ENCODE assay signal across 32 cellular contexts in the genomic region with DNA sequence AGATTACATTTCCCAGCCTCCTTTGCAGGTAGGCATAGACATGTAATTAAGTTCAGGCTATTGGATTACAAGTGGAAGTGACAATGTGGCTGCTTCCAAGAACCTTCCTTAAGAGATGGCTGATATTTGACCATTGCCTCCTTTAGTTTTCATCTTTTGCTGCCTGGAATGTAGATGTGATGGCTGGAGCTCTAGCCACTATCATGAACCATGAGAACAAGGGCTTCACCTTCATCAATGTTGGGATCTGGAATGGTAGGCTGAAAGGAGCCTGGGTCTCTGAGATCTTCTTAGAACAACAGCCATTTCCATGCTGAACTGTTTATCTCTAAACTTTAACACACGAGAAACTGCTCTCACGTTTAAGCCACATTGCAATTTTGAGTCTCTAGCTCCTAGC.
"Had no signal": no experiment of that assay in that cellular context is flagged by ENCODE, and none has a peak within 500 bp of the region (broad histone marks: within the 10 kb centered on the region; RNA-seq: fewer than 3 reads in every experiment).

No MANE protein-coding gene starts in this region.

- H3K4me1 Mint-ChIP-seq: activated B cell treated with CpG ODN at 0.5 μM for 24 hours; activated T-helper 17 cell treated with anti-CD3 and anti-CD28 coated beads, Interleukin-2, amount 50 U/mL, for 72 hours had no signal

- H3K4me3 Mint-ChIP-seq: activated B cell treated with CpG ODN at 0.5 μM for 24 hours; activated CD8-positive, alpha-beta T cell treated with anti-CD3 and anti-CD28 coated beads for 36 hours; activated naive CD8-positive, alpha-beta T cell; activated T-cell treated with anti-CD3 and anti-CD28 coated beads, Interleukin-2, amount 50 U/mL, for 4 hours; activated T-helper 17 cell treated with anti-CD3 and anti-CD28 coated beads, Interleukin-2, amount 50 U/mL, for 72 hours; dendritic cell treated with granulocyte-macrophage colony-stimulating factor and Interleukin-4, amounts not matched to agents 40 ng/mL and 50 ng/mL, for 4 days; endodermal cell had no signal

- H3K4me2 ChIP-seq: hepatocyte had no signal

- H3K27me3 Mint-ChIP-seq: activated CD8-positive, alpha-beta T cell treated with anti-CD3 and anti-CD28 coated beads for 36 hours; activated naive CD8-positive, alpha-beta T cell; activated T-helper 17 cell treated with anti-CD3 and anti-CD28 coated beads, Interleukin-2, amount 50 U/mL, for 72 hours; dendritic cell treated with granulocyte-macrophage colony-stimulating factor and Interleukin-4, amounts not matched to agents 40 ng/mL and 50 ng/mL, for 4 days had no signal

- H3K27me3 ChIP-seq: cardiac muscle cell, esophagus muscularis mucosa, gastroesophageal sphincter, hepatocyte had no signal

- H2AFZ ChIP-seq: hepatocyte had no signal

- H3K36me3 ChIP-seq: cardiac muscle cell, esophagus muscularis mucosa, gastroesophageal sphincter, heart right ventricle, WERI-Rb-1 had no signal

- H3K4me1 ChIP-seq: esophagus muscularis mucosa, gastroesophageal sphincter had no signal

- H3K4me3 ChIP-seq: cardiac muscle cell, coronary artery, dorsolateral prefrontal cortex, esophagus muscularis mucosa, gastroesophageal sphincter, heart right ventricle, hepatocyte had no signal

- ATAC-seq: activated CD4-positive, CD25-positive, alpha-beta regulatory T cell treated with anti-CD3 and anti-CD28 coated beads, Interleukin-2, amount 50 U/mL, for 24 hours; activated CD8-positive, alpha-beta T cell treated with anti-CD3 and anti-CD28 coated beads for 36 hours; activated T-cell treated with anti-CD3 and anti-CD28 coated beads, Interleukin-2, amount 50 U/mL, for 4 hours; activated T-helper 17 cell treated with anti-CD3 and anti-CD28 coated beads, Interleukin-2, amount 50 U/mL, for 72 hours; gastroesophageal sphincter; heart right ventricle had no signal

- H3K9me3 Mint-ChIP-seq: activated B cell treated with CpG ODN at 0.5 μM for 24 hours; activated T-cell treated with anti-CD3 and anti-CD28 coated beads, Interleukin-2, amount 50 U/mL, for 4 hours; activated T-helper 17 cell treated with anti-CD3 and anti-CD28 coated beads, Interleukin-2, amount 50 U/mL, for 72 hours had no signal

- H3K79me2 ChIP-seq: hepatocyte had no signal

- H3K27ac Mint-ChIP-seq: activated B cell treated with CpG ODN at 0.5 μM for 24 hours; activated CD8-positive, alpha-beta T cell treated with anti-CD3 and anti-CD28 coated beads for 36 hours; activated naive CD8-positive, alpha-beta T cell; activated T-helper 17 cell treated with anti-CD3 and anti-CD28 coated beads, Interleukin-2, amount 50 U/mL, for 72 hours; endodermal cell had no signal

- H3K27ac ChIP-seq: cardiac muscle cell, coronary artery, esophagus muscularis mucosa, gastroesophageal sphincter, heart right ventricle, hepatocyte, WERI-Rb-1 had no signal

- H3K9me3 ChIP-seq: gastroesophageal sphincter had no signal

- H3K36me3 Mint-ChIP-seq: activated naive CD8-positive, alpha-beta T cell had no signal

- FAIRE-seq: TTC549 had no signal

- DNase-seq: activated B cell treated with CpG ODN at 0.5 μM for 24 hours; activated CD4-positive, alpha-beta T cell treated with anti-CD3 and anti-CD28 coated beads for 48 hours; activated CD4-positive, alpha-beta T cell treated with anti-CD3 and anti-CD28 coated beads, Interleukin-2, amount 50 U/mL, for 1 hour; activated CD4-positive, alpha-beta T cell treated with anti-CD3 and anti-CD28 coated beads, Interleukin-2, amount 50 U/mL, for 48 hours; activated CD8-positive, alpha-beta memory T cell treated with anti-CD3 and anti-CD28 coated beads for 24 hours; activated CD8-positive, alpha-beta T cell treated with anti-CD3 and anti-CD28 coated beads for 36 hours; activated effector memory CD4-positive, alpha-beta T cell treated with Interleukin-2 at 50 U/mL for 16 hours; activated gamma-delta T cell treated with Interleukin-2 at 50 U/mL for 16 hours; activated naive CD4-positive, alpha-beta T cell treated with anti-CD3 and anti-CD28 coated beads, Interleukin-2, amount 50 U/mL, for 16 hours; activated naive CD4-positive, alpha-beta T cell treated with Interleukin-2 at 50 U/mL for 16 hours; activated T-cell treated with anti-CD3 and anti-CD28 coated beads, Interleukin-2, amount 50 U/mL, for 4 hours; amniotic stem cell; aorta; central memory CD4-positive, alpha-beta T cell; cerebellar nuclear complex; dorsolateral prefrontal cortex; effector memory CD4-positive, alpha-beta T cell; endodermal cell; foreskin melanocyte; heart right ventricle; T-helper 2 cell; WERI-Rb-1 had no signal
